In genomic region chrX:107454302-107454701, GRCh38 we compare ENCODE assay signal across 9 cellular contexts. TPM values are rescaled to one million over a fixed set of nuclear protein-coding genes. Genes with fewer than 3 reads are reported as not detected.
A peak's percentile ranks its signal among the peaks of the same experiment; 100 is the strongest.
DNase-seq lines count a peak whose midpoint lies in the region; ATAC-seq and TF ChIP-seq lines count a peak whose summit lies in the region.
"Had no signal": no experiment of that assay in that cellular context is flagged by ENCODE, and none has a peak within 500 bp of the region (broad histone marks: within the 10 kb centered on the region; RNA-seq: fewer than 3 reads in every experiment).

No MANE protein-coding gene starts in this region.

- CTCF ChIA-PET in CD8-positive, alpha-beta T cell (lab: Charles Lee) = no interaction called here

- H3K4me3 ChIP-seq in CD8-positive, alpha-beta T cell (ENCODE audit: low read depth, low read length) = no peak overlapping the region

- H3K36me3 Mint-ChIP-seq in CD8-positive, alpha-beta T cell = no peaks in the 10 kb centered on the region
- H3K36me3 Mint-ChIP-seq in activated naive CD8-positive, alpha-beta T cell treated with anti-CD3 and anti-CD28 coated beads for 36 hours = no peaks in the 10 kb centered on the region

- H3K27ac Mint-ChIP-seq in CD8-positive, alpha-beta T cell = no peak overlapping the region
- H3K27ac Mint-ChIP-seq in activated naive CD8-positive, alpha-beta T cell treated with anti-CD3 and anti-CD28 coated beads for 36 hours = no peak overlapping the region

- POLR2A ChIA-PET in CD8-positive, alpha-beta T cell (lab: Charles Lee) = no interaction called here

- no peak for TF ChIP-seq CTCF in CD8-positive, alpha-beta T cell (IDR thresholded peaks at IDR 0.05)

- DNase-seq in CD8-positive, alpha-beta T cell = peak in 2 of 7 experiments; percentile 20 to 27
- DNase-seq in activated naive CD8-positive, alpha-beta T cell treated with anti-CD3 and anti-CD28 coated beads for 36 hours = peak; percentile 41
- DNase-seq in NOMO-1 (lab: John Stamatoyannopoulos, UW; ENCODE audit: unreplicated experiment in 2 of 2) (no peak), NCI-H2107 treated with DMSO at 0.1 percent for 48 hours (lab: John Stamatoyannopoulos, UW; ENCODE audit: unreplicated experiment) (no peak), 8988T (no peak), Right ventricle myocardium inferior (ENCODE audit: missing footprints) (no peak)
- DNase-seq: Caco-2 had no signal

- intact Hi-C loops in CD8-positive, alpha-beta T cell (cut with DNase I, micrococcal nuclease) = loop anchor here in 1 of 2 experiments (5.0 kb wide), 1 partner anchor 173 kb away; the partner anchor contains the start of gene PRPS1
- intact Hi-C loops in Right ventricle myocardium inferior (cut with DNase I) = no loop called here

- H3K4me1 ChIP-seq in CD8-positive, alpha-beta T cell (ENCODE audit: insufficient read depth, low read length) = no peaks in the 10 kb centered on the region
- H3K4me1 ChIP-seq: Caco-2 had no signal

- peaks cover 14% of the 10 kb centered on the region for H3K4me1 Mint-ChIP-seq in CD8-positive, alpha-beta T cell (ENCODE audit: low read depth)
- H3K4me1 Mint-ChIP-seq in activated naive CD8-positive, alpha-beta T cell treated with anti-CD3 and anti-CD28 coated beads for 36 hours = peaks cover 10% of the 10 kb centered on the region

- H3K27me3 Mint-ChIP-seq in CD8-positive, alpha-beta T cell (ENCODE audit: low read depth) = peaks cover 15% of the 10 kb centered on the region
- H3K27me3 Mint-ChIP-seq in activated naive CD8-positive, alpha-beta T cell treated with anti-CD3 and anti-CD28 coated beads for 36 hours = peaks cover 53% of the 10 kb centered on the region

- ATAC-seq in CD8-positive, alpha-beta T cell = peak; percentile 41
- peak; percentile 97 for ATAC-seq in GM19452 (IDR thresholded peaks at IDR 0.05; ENCODE audit: unreplicated experiment)
- peak; percentile 88 for ATAC-seq in HG03175 (IDR thresholded peaks at IDR 0.05; ENCODE audit: unreplicated experiment)
- ATAC-seq in Right ventricle myocardium inferior = no peak

- no peaks in the 10 kb centered on the region for H3K27me3 ChIP-seq in CD8-positive, alpha-beta T cell (ENCODE audit: insufficient read depth, low read length)

- no peaks in the 10 kb centered on the region for H3K9me3 ChIP-seq in CD8-positive, alpha-beta T cell (ENCODE audit: low read length)
- H3K9me3 ChIP-seq: Caco-2 had no signal

- no peaks in the 10 kb centered on the region for H3K36me3 ChIP-seq in CD8-positive, alpha-beta T cell (ENCODE audit: insufficient read depth, low read length)

- no peak overlapping the region for H3K27ac ChIP-seq in CD8-positive, alpha-beta T cell (ENCODE audit: low read depth, low read length)

- no peaks in the 10 kb centered on the region for H3K9me3 Mint-ChIP-seq in CD8-positive, alpha-beta T cell
- H3K9me3 Mint-ChIP-seq in activated naive CD8-positive, alpha-beta T cell treated with anti-CD3 and anti-CD28 coated beads for 36 hours = no peaks in the 10 kb centered on the region

- no peak overlapping the region for H3K4me3 Mint-ChIP-seq in CD8-positive, alpha-beta T cell
- H3K4me3 Mint-ChIP-seq in activated naive CD8-positive, alpha-beta T cell treated with anti-CD3 and anti-CD28 coated beads for 36 hours = no peak overlapping the region

RNA-seq across cellular contexts. Expression of gene FRMPD3, which starts 4.8 kb away (rescaled TPM):
- under 1 TPM; 0.30 to 0.42 TPM for total RNA-seq in CD8-positive, alpha-beta T cell
- not detected for total RNA-seq in activated naive CD8-positive, alpha-beta T cell treated with anti-CD3 and anti-CD28 coated beads for 36 hours
- not detected for total RNA-seq in Right ventricle myocardium inferior
